8 cellular contexts compared by ENCODE assay signal in the genomic region with DNA sequence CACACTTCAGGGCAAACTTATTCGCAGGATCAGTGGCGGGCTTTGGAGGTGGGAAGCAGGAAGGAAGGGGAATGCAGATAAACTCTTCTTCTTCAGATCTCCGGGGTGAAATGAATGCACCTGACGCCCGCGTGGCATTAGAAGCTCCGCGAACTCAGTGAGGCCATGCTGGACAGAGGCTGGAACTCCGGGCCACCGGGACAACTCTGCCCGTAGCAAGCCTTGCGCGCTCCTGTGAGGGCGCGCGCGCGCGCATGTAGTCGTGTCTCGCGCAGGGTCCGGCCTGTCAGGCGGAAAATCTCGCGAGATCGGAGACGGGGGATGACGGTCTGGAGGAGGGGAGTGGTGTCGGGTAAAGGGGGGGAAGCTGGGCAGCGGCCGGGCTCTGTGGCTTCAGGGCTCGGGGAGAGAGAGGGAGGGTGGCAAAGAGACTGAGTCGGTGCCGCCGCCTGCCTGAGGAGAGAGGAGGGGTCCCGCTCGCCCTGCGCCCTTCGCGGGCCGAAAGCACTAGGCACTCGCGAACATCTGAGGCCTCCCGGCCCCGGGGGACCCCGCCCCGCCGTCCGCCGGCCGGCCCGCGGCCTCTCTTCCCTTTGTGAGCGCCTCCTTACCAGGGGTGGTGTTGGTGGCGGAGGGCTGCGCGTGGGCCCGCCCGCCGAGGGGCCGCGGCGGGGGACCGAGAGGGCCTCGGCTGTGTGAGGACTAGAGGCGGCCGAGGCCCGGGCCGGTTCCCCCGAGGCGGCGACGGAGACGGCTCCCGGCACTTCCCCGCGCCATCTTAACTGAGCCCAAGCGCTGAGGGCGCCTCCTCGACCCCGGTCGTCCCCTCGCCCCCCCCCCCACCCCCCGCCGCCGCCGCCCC. TPM values are rescaled to one million over a fixed set of nuclear protein-coding genes. Genes with fewer than 3 reads are reported as not detected.
DNase-seq lines count a peak whose midpoint lies in the region; ATAC-seq and TF ChIP-seq lines count a peak whose summit lies in the region.

Gene TAOK1, plus strand, starts transcription at position 370 of the 862 bp plus-strand sequence. CDS start 61,186 bp downstream, outside the sequence.

- H3K4me1 ChIP-seq in Peyer's patch (peaks cover 0 to 17% (median 2%) of the 10 kb centered on the region in 4 donors), mucosa of rectum (ENCODE audit: control insufficient read depth in 2 of 2, insufficient read depth in 2 of 2, low read length in 2 of 2) (peaks cover 7 to 13% of the 10 kb centered on the region in 2 donors)

- DNase-seq in DMS153 (lab: John Stamatoyannopoulos, UW) (peak; percentile 94), Peyer's patch (peak; percentile 99 to 100 (median 99)), erythroblast (lab: John Stamatoyannopoulos, UW) (peak; percentile 98 to 99)
- peak; percentile 98 for DNase-seq in activated T-cell treated with anti-CD3 and anti-CD28 coated beads, Interleukin-2, amount 50 U/mL, for 4 hours
- DNase-seq in stimulated activated CD8-positive, alpha-beta memory T cell treated with anti-CD3 and anti-CD28 coated beads, Interleukin-4, amount 100 ng/mL, for 4 hours (ENCODE audit: low read depth in 2 of 2, low spot score in 1 of 2), result peak; percentile 93 to 95

- H3K27me3 ChIP-seq in Peyer's patch (no peaks in the 10 kb centered on the region), mucosa of rectum (ENCODE audit: control insufficient read depth in 2 of 2, insufficient read depth in 2 of 2, low read length in 2 of 2) (no peaks in the 10 kb centered on the region)

- peak; percentile 64 for ATAC-seq in GM21717 (IDR thresholded peaks at IDR 0.05; ENCODE audit: unreplicated experiment)
- peak; percentile 95 for ATAC-seq in activated T-cell treated with anti-CD3 and anti-CD28 coated beads, Interleukin-2, amount 50 U/mL, for 4 hours

- no peaks in the 10 kb centered on the region for H3K9me3 Mint-ChIP-seq in activated T-cell treated with anti-CD3 and anti-CD28 coated beads, Interleukin-2, amount 50 U/mL, for 4 hours

- H3K27me3 Mint-ChIP-seq in activated T-cell treated with anti-CD3 and anti-CD28 coated beads, Interleukin-2, amount 50 U/mL, for 4 hours (ENCODE audit: low read depth), result no peaks in the 10 kb centered on the region

- H3K4me1 Mint-ChIP-seq in activated T-cell treated with anti-CD3 and anti-CD28 coated beads, Interleukin-2, amount 50 U/mL, for 4 hours (ENCODE audit: low read depth), result peaks cover 38% of the 10 kb centered on the region

- H3K9me3 ChIP-seq in KOPT-K1 (ENCODE audit: insufficient read depth, low read length, poor library complexity, severe bottlenecking) (no peaks in the 10 kb centered on the region), Peyer's patch (no peaks in the 10 kb centered on the region), mucosa of rectum (ENCODE audit: control insufficient read depth in 2 of 2, low read length in 2 of 2) (no peaks in the 10 kb centered on the region)

- peak within 1 kb of the TSS; percentile 95 for H3K4me3 Mint-ChIP-seq in activated T-cell treated with anti-CD3 and anti-CD28 coated beads, Interleukin-2, amount 50 U/mL, for 4 hours

- peak within 1 kb of the TSS; percentile 92 for H3K27ac ChIP-seq in KOPT-K1 (ENCODE audit: low read depth, low read length, poor library complexity, severe bottlenecking)
- peak within 1 kb of the TSS; percentile 94 to 99 (median 97) for H3K27ac ChIP-seq in Peyer's patch
- peak within 1 kb of the TSS; percentile 94 for H3K27ac ChIP-seq in mucosa of rectum (ENCODE audit: low read depth in 2 of 2, low read length in 2 of 2)

- peak; percentile 90 to 93 for TF ChIP-seq POLR2A in Peyer's patch (IDR thresholded peaks at IDR 0.05)
- peak; percentile 96 for TF ChIP-seq POLR2A in erythroblast (IDR thresholded peaks at IDR 0.05; ENCODE audit: low read length)

- H3K4me3 ChIP-seq in Peyer's patch (peak within 1 kb of the TSS; percentile 69 to 98 (median 94)), mucosa of rectum (ENCODE audit: low read length in 2 of 2) (peak within 1 kb of the TSS; percentile 93 to 94)

- peak within 1 kb of the TSS; percentile 89 to 90 for H3K9ac ChIP-seq in mucosa of rectum (ENCODE audit: low read depth in 1 of 2, low read length in 2 of 2)

- H3K36me3 ChIP-seq in KOPT-K1 (ENCODE audit: insufficient read depth, low read length) (0 out of 2 replicates have a peak, but pooled peaks cover under 1% of the 10 kb centered on the region), Peyer's patch (no peaks in the 10 kb centered on the region), mucosa of rectum (ENCODE audit: control insufficient read depth in 2 of 2, insufficient read depth in 2 of 2, low read length in 2 of 2) (no peaks in the 10 kb centered on the region)

- peaks cover 3% of the 10 kb centered on the region for H3K36me3 Mint-ChIP-seq in activated T-cell treated with anti-CD3 and anti-CD28 coated beads, Interleukin-2, amount 50 U/mL, for 4 hours (ENCODE audit: insufficient read depth)

- TF ChIP-seq CTCF in Peyer's patch (IDR thresholded peaks at IDR 0.05), result peak in 1 of 6 experiments; percentile 2

RNA-seq across cellular contexts. Expression of gene TAOK1, which starts in this region (rescaled TPM):
- 100 to 1,000 TPM in 1 of 4 donors, 10 to 100 TPM in 3; 28.7 to 104 (median 42.8) TPM for total RNA-seq in Peyer's patch
- 10 to 100 TPM; 35.6 to 42.4 (median 37.4) TPM for total RNA-seq in activated T-cell treated with anti-CD3 and anti-CD28 coated beads, Interleukin-2, amount 50 U/mL, for 4 hours

Comparison
In these comparisons a context has a peak if more than half of its experiments do, and no peak if none do; other contexts are left out.
1. Peak in every context shown above with its lines: DNase-seq, ATAC-seq, H3K4me3 ChIP-seq and H3K27ac ChIP-seq.